Comparison of ENCODE assay signal across 8 cellular contexts in the genomic region with DNA sequence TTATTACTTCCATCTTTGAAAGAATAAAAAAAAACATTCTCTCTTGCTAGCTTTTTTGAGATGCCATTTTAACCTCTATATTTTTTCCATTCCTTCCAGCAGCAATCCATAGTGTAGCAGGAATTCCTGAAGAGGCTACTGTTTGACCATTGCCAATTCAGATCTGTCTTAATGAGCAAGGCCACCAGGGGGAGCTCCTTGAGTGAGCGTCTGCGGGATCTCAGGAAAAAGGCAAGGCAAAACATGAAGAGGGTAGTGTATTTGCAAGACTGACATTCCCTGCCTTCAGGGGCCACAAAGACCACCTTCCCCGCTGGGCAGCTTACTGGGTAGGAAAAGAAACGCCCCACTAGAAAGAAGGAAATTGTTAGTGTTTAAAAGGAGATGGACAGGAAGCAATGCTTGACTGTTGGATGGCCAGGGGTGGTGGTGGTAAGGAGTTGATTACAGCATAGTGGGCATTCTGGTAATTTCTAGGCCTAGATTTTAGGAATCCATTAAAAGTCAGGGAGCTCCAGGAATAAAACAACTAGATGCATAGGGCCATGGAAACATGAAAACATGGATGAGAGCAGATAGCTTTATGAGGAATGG.
DNase-seq lines count a peak whose midpoint lies in the region; ATAC-seq, FAIRE-seq and TF ChIP-seq lines count a peak whose summit lies in the region.

No MANE protein-coding gene starts in this region.

- H3K4me3 ChIP-seq in psoas muscle: no peak overlapping the region

- H3K27me3 ChIP-seq in psoas muscle (ENCODE audit: insufficient read depth in 3 of 3, low read length in 2 of 3): no peaks in the 10 kb centered on the region

- peak; percentile 38 for TF ChIP-seq CTCF in psoas muscle (IDR thresholded peaks at IDR 0.05)

- intact Hi-C loops in head of caudate nucleus (cut with DNase I) (loop anchor here (10.0 kb wide), 1 partner anchor 458 kb away; a partner anchor contains a TSS), psoas muscle (cut with DNase I) (no loop called here)

- peak; percentile 66 for DNase-seq in ELR (ENCODE audit: low read depth)
- peak; percentile 9 for DNase-seq in NCI-H345 treated with DMSO at 0.1 percent for 48 hours (lab: John Stamatoyannopoulos, UW; ENCODE audit: unreplicated experiment)
- DNase-seq in activated T-cell treated with anti-CD3 and anti-CD28 coated beads, Interleukin-2, amount 50 U/mL, for 48 hours: peak; percentile 51 to 55
- peak; percentile 42 to 94 (median 83) for DNase-seq in head of caudate nucleus
- DNase-seq in psoas muscle: peak in 1 of 2 donors; percentile 19

- FAIRE-seq in A204.1 (lab: Jason Lieb, UNC): peak; percentile 69

- H3K4me1 ChIP-seq in psoas muscle: no peaks in the 10 kb centered on the region

- H3K27ac ChIP-seq in psoas muscle: no peak overlapping the region

- WGBS in psoas muscle, 3 donors: 34 to 46% (median 43%) methylated on average over 4 of the region's 4 CpGs

- ATAC-seq in HG02623 (IDR thresholded peaks at IDR 0.05; ENCODE audit: unreplicated experiment) (peak; percentile 79), psoas muscle (no peak), GM19324 (IDR thresholded peaks at IDR 0.05; ENCODE audit: low FRiP score, unreplicated experiment) (no peak)

- H3K9me3 ChIP-seq in psoas muscle: no peaks in the 10 kb centered on the region

- H3K36me3 ChIP-seq in psoas muscle (ENCODE audit: insufficient read depth in 1 of 2, low read depth in 1 of 2): no peaks in the 10 kb centered on the region
